18 cellular contexts compared by ENCODE assay signal in the genomic region with DNA sequence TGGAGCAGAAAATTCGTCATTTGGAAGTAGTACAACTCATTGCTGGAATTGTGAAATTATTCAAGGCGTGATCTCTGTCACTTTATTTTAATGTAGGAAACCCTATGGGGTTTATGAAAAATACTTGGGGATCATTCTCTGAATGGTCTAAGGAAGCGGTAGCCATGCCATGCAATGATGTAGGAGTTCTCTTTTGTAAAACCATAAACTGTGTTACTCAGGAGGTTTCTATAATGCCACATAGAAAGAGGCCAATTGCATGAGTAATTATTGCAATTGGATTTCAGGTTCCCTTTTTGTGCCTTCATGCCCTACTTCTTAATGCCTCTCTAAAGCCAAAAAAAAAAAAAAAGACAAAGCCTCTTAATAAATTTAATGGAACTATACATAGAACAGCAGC. TPM values are rescaled to one million over a fixed set of nuclear protein-coding genes. Genes with fewer than 3 reads are reported as not detected.
DNase-seq lines count a peak whose midpoint lies in the region; ATAC-seq, FAIRE-seq and TF ChIP-seq lines count a peak whose summit lies in the region.
"Had no signal": no experiment of that assay in that cellular context is flagged by ENCODE, and none has a peak within 500 bp of the region (broad histone marks: within the 10 kb centered on the region; RNA-seq: fewer than 3 reads in every experiment).

No MANE protein-coding gene starts in this region.

- no peaks in the 10 kb centered on the region for H3K27me3 Mint-ChIP-seq in MCF 10A (ENCODE audit: insufficient read depth, unreplicated experiment)
- H3K27me3 Mint-ChIP-seq in stimulated activated memory B cell treated with anti-CD40 and anti-IgM and Interleukin-4, amounts not matched to agents 10 μg/mL and 1 μg/mL and 100 μg/mL, for 72 hours = no peaks in the 10 kb centered on the region
- H3K27me3 Mint-ChIP-seq: CD4-positive, alpha-beta T cell had no signal

- peaks cover 5% of the 10 kb centered on the region for H3K4me1 Mint-ChIP-seq in MCF 10A (ENCODE audit: insufficient read depth, unreplicated experiment)
- peaks cover 15% of the 10 kb centered on the region for H3K4me1 Mint-ChIP-seq in stimulated activated memory B cell treated with anti-CD40 and anti-IgM and Interleukin-4, amounts not matched to agents 10 μg/mL and 1 μg/mL and 100 μg/mL, for 72 hours

- no peak overlapping the region for H3K4me3 Mint-ChIP-seq in MCF 10A (ENCODE audit: unreplicated experiment)
- H3K4me3 Mint-ChIP-seq in stimulated activated memory B cell treated with anti-CD40 and anti-IgM and Interleukin-4, amounts not matched to agents 10 μg/mL and 1 μg/mL and 100 μg/mL, for 72 hours = no peak overlapping the region
- H3K4me3 Mint-ChIP-seq: CD4-positive, alpha-beta T cell had no signal

- POLR2A ChIA-PET in MCF 10A (lab: Yijun Ruan, JAX) = no interaction called here
- POLR2A ChIA-PET in HCT116 (lab: Charles Lee) = no interaction called here
- POLR2A ChIA-PET in OCI-LY7 (lab: Charles Lee) = interaction anchor here (0.7 kb wide), 1 partner anchor 9 kb away, joined by 4 read pairs; no protein-coding TSS in a partner anchor

- RAD21 ChIA-PET in HCT116 (lab: Charles Lee; ENCODE audit: low non-redundant PET in 1 of 2, low total read pairs in 2 of 2, uncharacterized antibody in 2 of 2, unreplicated experiment in 2 of 2) = no interaction called here

- H3K79me2 ChIP-seq in HCT116 (ENCODE audit: insufficient read depth, low read length) (no peaks in the 10 kb centered on the region), OCI-LY7 (ENCODE audit: insufficient read depth, low read depth, low read length) (0 out of 2 replicates have a peak, but pooled peaks cover 6% of the 10 kb centered on the region)

- no peak for FAIRE-seq in urothelium cell line (lab: Jason Lieb, UNC)
- FAIRE-seq: A204.1, GM12892, GM18507 had no signal

- H3K9ac ChIP-seq in HCT116 (ENCODE audit: low read length) = no peak overlapping the region

- H3K4me2 ChIP-seq in HCT116 (ENCODE audit: low read length) = no peak overlapping the region
- no peak overlapping the region for H3K4me2 ChIP-seq in OCI-LY7 (ENCODE audit: low read length)

- no peak for ATAC-seq in HCT116
- no peak for ATAC-seq in stimulated activated memory B cell treated with anti-CD40 and anti-IgM and Interleukin-4, amounts not matched to agents 10 μg/mL and 1 μg/mL and 100 μg/mL, for 72 hours

- H3K9me2 ChIP-seq in HCT116 (ENCODE audit: insufficient read depth) (no peaks in the 10 kb centered on the region), OCI-LY7 (ENCODE audit: insufficient read depth, low read length) (no peaks in the 10 kb centered on the region)

- TF ChIP-seq RAD21 in HCT116 (IDR thresholded peaks at IDR 0.05; ENCODE audit: low read depth) = no peak

- H3K27me3 ChIP-seq in breast epithelium (no peaks in the 10 kb centered on the region), HCT116 (ENCODE audit: insufficient read depth, low read length) (no peaks in the 10 kb centered on the region)

- TF ChIP-seq CTCF in MCF 10A (IDR thresholded peaks at IDR 0.05; ENCODE audit: unreplicated experiment) (no peak), breast epithelium (IDR thresholded peaks at IDR 0.05) (no peak), HCT116 (IDR thresholded peaks at IDR 0.05 in 2 of 3, conservative IDR thresholded peaks at IDR 0.05 in 1 of 3; ENCODE audit: borderline replicate concordance in 1 of 3, insufficient read depth in 1 of 3, low read depth in 2 of 3, low read length in 2 of 3) (no peak), OCI-LY7 (conservative IDR thresholded peaks at IDR 0.05; ENCODE audit: low read length) (no peak), GM20000 (IDR thresholded peaks at IDR 0.05; ENCODE audit: extremely low read depth, missing control alignments) (no peak)

- H3K27ac ChIP-seq in breast epithelium (no peak overlapping the region), HCT116 (ENCODE audit: low read depth, low read length) (no peak overlapping the region), OCI-LY7 (ENCODE audit: low read depth, low read length, poor library complexity, severe bottlenecking) (no peak overlapping the region)
- H3K27ac ChIP-seq: C4-2B had no signal

- no peaks in the 10 kb centered on the region for H3K9me3 ChIP-seq in breast epithelium
- no peaks in the 10 kb centered on the region for H3K9me3 ChIP-seq in HCT116 (ENCODE audit: control insufficient read depth in 1 of 2, insufficient read depth in 1 of 2, low read depth in 1 of 2, low read length in 2 of 2)
- H3K9me3 ChIP-seq in OCI-LY7 (ENCODE audit: low read length) = no peaks in the 10 kb centered on the region
- H3K9me3 ChIP-seq: HAP-1 had no signal

- H3K4me3 ChIP-seq in breast epithelium (no peak overlapping the region), HCT116 (replicated peaks in 1 of 2; ENCODE audit: low read depth in 1 of 2, low read length in 2 of 2) (no peak overlapping the region), OCI-LY7 (ENCODE audit: low read depth, low read length, poor library complexity, severe bottlenecking) (no peak overlapping the region)
- H3K4me3 ChIP-seq: HAP-1 had no signal

- no peak overlapping the region for H3K27ac Mint-ChIP-seq in MCF 10A (ENCODE audit: low read depth, unreplicated experiment)
- peak overlapping the region; percentile 49 for H3K27ac Mint-ChIP-seq in stimulated activated memory B cell treated with anti-CD40 and anti-IgM and Interleukin-4, amounts not matched to agents 10 μg/mL and 1 μg/mL and 100 μg/mL, for 72 hours

- DNase-seq in MCF 10A (ENCODE audit: unreplicated experiment) (no peak), breast epithelium (ENCODE audit: low spot score in 2 of 2) (no peak), HCT116 (ENCODE audit: low read depth, low spot score) (no peak), OCI-LY7 (ENCODE audit: low spot score) (no peak), GM20000 (ENCODE audit: low spot score) (no peak), urothelium cell line (ENCODE audit: low spot score) (no peak)
- DNase-seq in activated CD4-positive, alpha-beta T cell treated with anti-CD3 and anti-CD28 coated beads, Interleukin-2, amount 50 U/mL, for 48 hours = no peak
- DNase-seq: AML-193; CD4-positive, alpha-beta T cell; DMS153; DMS79; GDM1 had no signal

- H4K20me1 ChIP-seq in HCT116 (ENCODE audit: insufficient read depth) (no peaks in the 10 kb centered on the region), OCI-LY7 (ENCODE audit: insufficient read depth, low read length) (no peaks in the 10 kb centered on the region)

- TF ChIP-seq POLR2A in breast epithelium (IDR thresholded peaks at IDR 0.05) (no peak), HCT116 (IDR thresholded peaks at IDR 0.05; ENCODE audit: borderline replicate concordance, extremely low read depth, insufficient read depth, insufficient read length) (no peak)

- no peaks in the 10 kb centered on the region for H3K9me3 Mint-ChIP-seq in MCF 10A (ENCODE audit: unreplicated experiment)
- H3K9me3 Mint-ChIP-seq in stimulated activated memory B cell treated with anti-CD40 and anti-IgM and Interleukin-4, amounts not matched to agents 10 μg/mL and 1 μg/mL and 100 μg/mL, for 72 hours = no peaks in the 10 kb centered on the region
- H3K9me3 Mint-ChIP-seq: CD4-positive, alpha-beta T cell had no signal

- TSS peak; percentile 9 for BruUV-seq in MCF 10A (replicated peaks; lab: Mats Ljungman, UMichigan)
- TSS peak; percentile 19 for BruUV-seq in HCT116 (replicated peaks; lab: Mats Ljungman, UMichigan)
- BruUV-seq in OCI-LY7 (replicated peaks; lab: Mats Ljungman, UMichigan) = TSS peak; percentile 37

- CTCF ChIA-PET in MCF 10A (lab: Yijun Ruan, JAX) = interaction anchor here (0.6 kb wide), 1 partner anchor 98 kb away, joined by 3 read pairs; no protein-coding TSS in a partner anchor
- CTCF ChIA-PET in HCT116 (lab: Charles Lee) = no interaction called here
- CTCF ChIA-PET in OCI-LY7 (lab: Charles Lee; ENCODE audit: unreplicated experiment) = no interaction called here

- no peak overlapping the region for H2AFZ ChIP-seq in HCT116 (ENCODE audit: low read depth, low read length, poor library complexity, severe bottlenecking)
- no peak overlapping the region for H2AFZ ChIP-seq in OCI-LY7 (ENCODE audit: low read length)

- H3K4me1 ChIP-seq in breast epithelium (no peaks in the 10 kb centered on the region), HCT116 (ENCODE audit: control insufficient read depth in 1 of 2, insufficient read depth in 2 of 2, low read length in 2 of 2) (peaks cover 2 to 5% of the 10 kb centered on the region in 2 experiments; a peak in 1 of 4 replicates), OCI-LY7 (ENCODE audit: insufficient read depth, low read length, poor library complexity, severe bottlenecking) (peaks cover 7% of the 10 kb centered on the region)

- peaks cover 36% of the 10 kb centered on the region for H3K36me3 Mint-ChIP-seq in MCF 10A (ENCODE audit: insufficient read depth, unreplicated experiment)
- H3K36me3 Mint-ChIP-seq in stimulated activated memory B cell treated with anti-CD40 and anti-IgM and Interleukin-4, amounts not matched to agents 10 μg/mL and 1 μg/mL and 100 μg/mL, for 72 hours = peaks cover 29% of the 10 kb centered on the region

- H3K36me3 ChIP-seq in breast epithelium (peaks cover 4% of the 10 kb centered on the region), HCT116 (ENCODE audit: control insufficient read depth in 1 of 2, insufficient read depth in 2 of 2, low read length in 2 of 2) (no peaks in the 10 kb centered on the region; a peak in 1 of 4 replicates), OCI-LY7 (ENCODE audit: insufficient read depth, low read length) (peaks cover 45% of the 10 kb centered on the region)

- intact Hi-C loops in MCF 10A (cut with micrococcal nuclease) (loop anchor here (10.0 kb wide), 1 partner anchor 182 kb away; the partner anchor contains the start of gene COX17), breast epithelium (cut with DNase I; ENCODE audit: low total_unique reads) (no loop called here), HCT116 (cut with micrococcal nuclease) (no loop called here), OCI-LY7 (cut with micrococcal nuclease; ENCODE audit: unreplicated experiment) (loop anchor here (10.0 kb wide), 1 partner anchor 602 kb away; the partner anchor contains the start of gene GSK3B)

TF ChIP-seq in HCT116, 20 proteins besides CTCF, POLR2A, EP300 and RAD21 (continues in another document):
- TF ChIP-seq ZNF274 (IDR thresholded peaks at IDR 0.05; ENCODE audit: low read depth, low read length) = no peak
- TF ChIP-seq CBX3 (IDR thresholded peaks at IDR 0.05; ENCODE audit: low read depth) = no peak

RNA-seq across cellular contexts. Expression of gene TIMMDC1, which starts 5.5 kb away (rescaled TPM):
- total RNA-seq in MCF 10A (2022) (108 and 113 TPM in 2 replicates), breast epithelium (10 to 100 TPM; 40.8 to 54.1 (median 47.1) TPM), HCT116 (2021; ENCODE audit: unreplicated experiment) (121 TPM), OCI-LY7 (2022) (92.7 and 92.9 TPM in 2 replicates)
- 46.2 and 60.3 TPM in 2 replicates for polyA plus RNA-seq in HCT116 (2012)
- 54.6 and 61.0 TPM in 2 replicates for total RNA-seq in OCI-LY7 (2014; rRNA removed; shearing (Covaris generic))

RNA-seq across cellular contexts. Expression of gene POGLUT1, which starts 24.0 kb away (rescaled TPM):
- total RNA-seq in MCF 10A (2022) (22.5 and 25.2 TPM in 2 replicates), breast epithelium (10 to 100 TPM; 13.0 to 28.8 (median 16.4) TPM), HCT116 (2021; ENCODE audit: unreplicated experiment) (13.8 TPM), OCI-LY7 (2022) (25.4 and 27.0 TPM in 2 replicates)
- polyA plus RNA-seq in HCT116 (2012) = 5.8 and 8.5 TPM in 2 replicates
- 17.6 and 21.0 TPM in 2 replicates for total RNA-seq in OCI-LY7 (2014; rRNA removed; shearing (Covaris generic))

RNA-seq across cellular contexts. Expression of gene TMEM39A, which starts 29.4 kb away (rescaled TPM):
- 87.1 and 105 TPM in 2 replicates for total RNA-seq in MCF 10A (2022)
- total RNA-seq in breast epithelium = 10 to 100 TPM; 30.2 to 53.7 (median 36.4) TPM
- 40.2 TPM for total RNA-seq in HCT116 (2021; ENCODE audit: unreplicated experiment)
- polyA plus RNA-seq in HCT116 (2012) = 38.7 and 48.4 TPM in 2 replicates
- total RNA-seq in OCI-LY7 (2014; rRNA removed; shearing (Covaris generic)) = 31.6 and 35.3 TPM in 2 replicates
- total RNA-seq in OCI-LY7 (2022) = 42.8 and 42.9 TPM in 2 replicates

Comparison
In these comparisons a context has a peak if more than half of its experiments do, and no peak if none do; other contexts are left out.
1. intact Hi-C loops: an anchor here in MCF 10A (10.0 kb wide) and OCI-LY7 (10.0 kb wide); none called in breast epithelium and HCT116.